Comparison of ENCODE assay signal across 31 cellular contexts in the genomic region with DNA sequence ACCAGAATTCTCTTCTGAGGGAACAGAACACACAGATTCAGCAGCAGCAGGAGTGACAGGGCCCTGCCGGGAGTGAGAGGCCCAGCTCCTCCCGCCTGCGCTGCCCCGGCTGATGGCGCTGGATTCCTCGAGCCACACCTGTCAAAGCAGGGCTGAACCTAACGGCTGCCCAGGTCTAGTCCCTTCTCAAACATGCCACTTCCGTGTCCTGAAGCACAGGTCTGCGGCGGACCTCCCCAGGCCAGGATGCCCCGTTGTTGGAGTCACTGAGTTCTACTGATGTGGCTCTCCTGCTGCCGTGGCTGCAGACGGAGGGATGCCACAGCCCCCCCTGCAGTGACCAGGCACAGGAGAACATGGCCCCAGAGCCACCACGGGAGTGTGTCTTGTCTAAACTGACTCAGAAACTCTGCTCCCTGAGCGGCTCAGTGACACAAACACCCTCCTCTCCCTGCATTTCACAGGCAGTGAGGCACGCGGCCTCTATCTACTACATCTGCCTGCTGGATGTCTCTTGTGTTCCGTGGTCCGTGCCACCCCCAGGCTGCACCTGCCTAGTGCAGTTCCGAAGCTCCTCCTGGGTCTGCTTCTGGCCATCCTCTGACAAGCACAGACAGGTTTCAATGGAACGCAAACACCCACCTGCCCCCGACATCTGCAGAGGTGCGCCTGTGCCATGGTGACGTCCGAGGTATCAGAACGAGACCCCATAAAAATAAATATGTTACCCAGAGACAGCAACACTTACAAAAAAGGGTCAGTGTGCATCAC. TPM values are rescaled to one million over a fixed set of nuclear protein-coding genes. Genes with fewer than 3 reads are reported as not detected.
"Had no signal": no experiment of that assay in that cellular context is flagged by ENCODE, and none has a peak within 500 bp of the region (broad histone marks: within the 10 kb centered on the region; RNA-seq: fewer than 3 reads in every experiment).

No MANE protein-coding gene starts in this region.

- H3K4me3 Mint-ChIP-seq: activated B cell treated with CpG ODN at 0.5 μM for 24 hours; activated CD8-positive, alpha-beta T cell treated with anti-CD3 and anti-CD28 coated beads for 36 hours; activated naive CD4-positive, alpha-beta T cell treated with anti-CD3 and anti-CD28 coated beads, Interleukin-2, amount 50 U/mL, for 24 hours; activated naive CD8-positive, alpha-beta T cell treated with anti-CD3 and anti-CD28 coated beads, Interleukin-2, amount 50 U/mL, for 24 hours; activated T-cell treated with anti-CD3 and anti-CD28 coated beads, Interleukin-2, amount 50 U/mL, for 4 hours; effector memory CD8-positive, alpha-beta T cell; natural killer cell treated with Interleukin-12 subunit alpha and Interleukin-12 subunit beta and Interleukin-15 and Interleukin-18, amount 100 ng/mL, for 72 hours; stimulated activated memory B cell treated with anti-CD40 and anti-IgM and Interleukin-4, amounts not matched to agents 10 μg/mL and 1 μg/mL and 100 μg/mL, for 72 hours; stimulated activated naive CD8-positive, alpha-beta T cell treated with anti-CD3 and anti-CD28 coated beads, Interleukin-15, amount 100 ng/mL, for 72 hours had no signal

- H3K4me1 Mint-ChIP-seq: activated naive CD4-positive, alpha-beta T cell treated with anti-CD3 and anti-CD28 coated beads, Interleukin-2, amount 50 U/mL, for 24 hours; activated naive CD8-positive, alpha-beta T cell treated with anti-CD3 and anti-CD28 coated beads, Interleukin-2, amount 50 U/mL, for 24 hours; stimulated activated naive CD8-positive, alpha-beta T cell treated with anti-CD3 and anti-CD28 coated beads, Interleukin-15, amount 100 ng/mL, for 72 hours had no signal

- H3K27ac Mint-ChIP-seq: activated B cell treated with CpG ODN at 0.5 μM for 24 hours; activated CD8-positive, alpha-beta T cell treated with anti-CD3 and anti-CD28 coated beads for 36 hours; activated naive CD4-positive, alpha-beta T cell treated with anti-CD3 and anti-CD28 coated beads, Interleukin-2, amount 50 U/mL, for 24 hours; activated naive CD8-positive, alpha-beta T cell treated with anti-CD3 and anti-CD28 coated beads, Interleukin-2, amount 50 U/mL, for 24 hours; activated T-helper 2 cell treated with anti-CD3 and anti-CD28 coated beads, Interferon-gamma antibody, Interleukin-2, Interleukin-4, amounts not matched to agents 10 μg/mL and 5 μg/mL and 100 μg/mL, durations not matched to agents 14 hours and 24 hours and 36 hours; effector memory CD8-positive, alpha-beta T cell; stimulated activated memory B cell treated with anti-CD40 and anti-IgM and Interleukin-4, amounts not matched to agents 10 μg/mL and 1 μg/mL and 100 μg/mL, for 72 hours; stimulated activated naive CD8-positive, alpha-beta T cell treated with anti-CD3 and anti-CD28 coated beads, Interleukin-15, amount 100 ng/mL, for 72 hours had no signal

- DNase-seq: activated B cell treated with CpG ODN at 0.5 μM for 24 hours; activated CD4-positive, alpha-beta T cell treated with anti-CD3 and anti-CD28 coated beads, Interleukin-2, amount 50 U/mL, for 1 hour; activated CD8-positive, alpha-beta T cell treated with anti-CD3 and anti-CD28 coated beads for 36 hours; activated naive CD8-positive, alpha-beta T cell treated with anti-CD3 and anti-CD28 coated beads, Interleukin-2, amount 50 U/mL, for 24 hours; activated T-cell treated with anti-CD3 and anti-CD28 coated beads, Interleukin-2, amount 50 U/mL, for 4 hours; amygdala; caudate nucleus; cortex of kidney; effector memory CD8-positive, alpha-beta T cell; head of caudate nucleus; hippocampal formation; mesendoderm; sigmoid colon; small intestine; stimulated activated CD4-positive, alpha-beta T cell treated with anti-CD3 and anti-CD28 coated beads, Interleukin-1b, Interleukin-23, amount 100 ng/mL, for 48 hours; stimulated activated CD4-positive, alpha-beta T cell treated with anti-CD3 and anti-CD28 coated beads, Interleukin-4, amount 100 ng/mL, for 4 hours; stimulated activated CD8-positive, alpha-beta memory T cell treated with anti-CD3 and anti-CD28 coated beads, Interleukin-4, amount 100 ng/mL, for 48 hours; stimulated activated naive CD8-positive, alpha-beta T cell treated with anti-CD3 and anti-CD28 coated beads, Interleukin-15, amount 100 ng/mL, for 72 hours; T-helper 2 cell; thyroid gland; upper lobe of left lung had no signal

- FAIRE-seq: endothelial cell of umbilical vein, keratinocyte, small intestine had no signal

- H3K36me3 Mint-ChIP-seq: activated naive CD4-positive, alpha-beta T cell treated with anti-CD3 and anti-CD28 coated beads, Interleukin-2, amount 50 U/mL, for 24 hours; natural killer cell treated with Interleukin-12 subunit alpha and Interleukin-12 subunit beta and Interleukin-15 and Interleukin-18, amount 100 ng/mL, for 72 hours had no signal

- H3K27me3 Mint-ChIP-seq: activated CD8-positive, alpha-beta T cell treated with anti-CD3 and anti-CD28 coated beads for 36 hours; activated naive CD4-positive, alpha-beta T cell treated with anti-CD3 and anti-CD28 coated beads, Interleukin-2, amount 50 U/mL, for 24 hours; effector memory CD8-positive, alpha-beta T cell; natural killer cell treated with Interleukin-12 subunit alpha and Interleukin-12 subunit beta and Interleukin-15 and Interleukin-18, amount 100 ng/mL, for 72 hours; stimulated activated naive CD8-positive, alpha-beta T cell treated with anti-CD3 and anti-CD28 coated beads, Interleukin-15, amount 100 ng/mL, for 72 hours had no signal

- H3K9me3 Mint-ChIP-seq: activated CD8-positive, alpha-beta T cell treated with anti-CD3 and anti-CD28 coated beads for 36 hours; activated naive CD4-positive, alpha-beta T cell treated with anti-CD3 and anti-CD28 coated beads, Interleukin-2, amount 50 U/mL, for 24 hours; activated naive CD8-positive, alpha-beta T cell treated with anti-CD3 and anti-CD28 coated beads, Interleukin-2, amount 50 U/mL, for 24 hours; activated T-cell treated with anti-CD3 and anti-CD28 coated beads, Interleukin-2, amount 50 U/mL, for 4 hours; activated T-helper 2 cell treated with anti-CD3 and anti-CD28 coated beads, Interferon-gamma antibody, Interleukin-2, Interleukin-4, amounts not matched to agents 10 μg/mL and 5 μg/mL and 100 μg/mL, durations not matched to agents 14 hours and 24 hours and 36 hours; effector memory CD8-positive, alpha-beta T cell; natural killer cell treated with Interleukin-12 subunit alpha and Interleukin-12 subunit beta and Interleukin-15 and Interleukin-18, amount 100 ng/mL, for 72 hours; stimulated activated memory B cell treated with anti-CD40 and anti-IgM and Interleukin-4, amounts not matched to agents 10 μg/mL and 1 μg/mL and 100 μg/mL, for 72 hours; stimulated activated naive CD8-positive, alpha-beta T cell treated with anti-CD3 and anti-CD28 coated beads, Interleukin-15, amount 100 ng/mL, for 72 hours had no signal

RNA-seq across cellular contexts. Expression of a gene that starts 44.7 kb away (rescaled TPM):
- total RNA-seq: endothelial cell of umbilical vein, fibroblast of lung, fibroblast of villous mesenchyme, left lobe of liver, myocyte had no signal
